Comparison of ENCODE assay signal across 3 cellular contexts in the genomic region with DNA sequence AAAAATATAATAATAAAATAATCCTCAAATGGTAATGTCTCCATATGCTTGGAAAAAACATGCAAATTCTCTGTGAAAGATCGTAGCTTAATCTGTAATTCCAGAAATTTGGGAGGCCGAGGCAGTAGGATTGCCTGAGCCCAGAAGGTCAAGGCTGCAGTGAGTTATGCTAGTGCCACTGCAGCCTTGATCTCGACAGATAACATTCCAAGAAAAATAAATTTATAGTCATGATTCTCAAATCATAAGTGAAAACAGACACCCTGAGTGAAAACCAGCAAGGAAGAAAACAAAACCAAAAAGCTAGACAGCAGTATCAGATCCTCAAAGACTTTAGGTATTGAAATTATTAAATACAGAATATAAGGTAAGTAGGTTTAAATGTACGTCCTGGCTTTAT.
"Had no signal": no experiment of that assay in that cellular context is flagged by ENCODE, and none has a peak within 500 bp of the region (broad histone marks: within the 10 kb centered on the region; RNA-seq: fewer than 3 reads in every experiment).

No MANE protein-coding gene starts in this region.

- ATAC-seq: GM12878 had no signal

- DNase-seq: GDM1, GF-D8 had no signal

- H3K4me3 ChIP-seq: GM12878 had no signal
